ENCODE assay signal across 8 cellular contexts in the genomic region with DNA sequence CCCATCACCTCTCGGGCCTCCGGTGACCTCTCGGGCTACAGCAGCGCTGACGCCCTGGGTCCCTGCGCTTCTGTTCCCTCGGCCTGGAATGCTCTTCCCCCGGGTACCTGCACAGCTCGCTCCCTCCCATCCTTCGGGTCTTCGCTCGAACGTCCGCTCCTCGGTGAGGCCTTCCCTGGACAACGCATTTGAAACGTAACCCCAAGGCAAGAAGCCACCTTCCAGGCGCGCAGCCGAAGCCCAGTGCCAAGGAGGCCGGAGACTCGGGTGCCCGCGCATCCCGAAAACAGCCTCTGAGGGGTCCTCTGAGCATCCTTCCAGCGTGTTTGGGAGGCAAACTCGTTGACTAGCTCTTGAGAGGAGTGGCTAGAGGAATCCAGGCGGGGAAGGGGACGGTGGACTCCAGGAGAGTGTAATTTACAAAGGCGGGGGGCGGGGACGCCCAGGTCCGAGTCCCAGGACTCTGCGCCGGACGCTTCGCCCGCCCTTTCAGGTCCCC.
DNase-seq lines count a peak whose midpoint lies in the region; ATAC-seq and TF ChIP-seq lines count a peak whose summit lies in the region.

No MANE protein-coding gene starts in this region.

- peak overlapping the region; percentile 81 to 83 for H3K4me3 Mint-ChIP-seq in effector memory CD8-positive, alpha-beta T cell
- peak overlapping the region; percentile 51 to 94 (median 76) for H3K4me3 Mint-ChIP-seq in naive thymus-derived CD4-positive, alpha-beta T cell

- H3K36me3 Mint-ChIP-seq in effector memory CD8-positive, alpha-beta T cell (ENCODE audit: insufficient read depth): peaks cover 6% of the 10 kb centered on the region
- peaks cover 0 to 13% (median 7%) of the 10 kb centered on the region in 5 donors for H3K36me3 Mint-ChIP-seq in naive thymus-derived CD4-positive, alpha-beta T cell

- POLR2A ChIA-PET in naive thymus-derived CD4-positive, alpha-beta T cell (lab: Charles Lee): no interaction called here

- CTCF ChIA-PET in naive thymus-derived CD4-positive, alpha-beta T cell (lab: Charles Lee): no interaction called here

- H3K27ac Mint-ChIP-seq in effector memory CD8-positive, alpha-beta T cell: peak overlapping the region in 1 of 2 donors; percentile 49
- H3K27ac Mint-ChIP-seq in naive thymus-derived CD4-positive, alpha-beta T cell: no peak overlapping the region

- ATAC-seq in effector memory CD8-positive, alpha-beta T cell (replicated peaks): no peak
- peak; percentile 10 for ATAC-seq in naive thymus-derived CD4-positive, alpha-beta T cell
- no peak for ATAC-seq in GM18505 (IDR thresholded peaks at IDR 0.05; ENCODE audit: unreplicated experiment)
- no peak for ATAC-seq in GM18511 (IDR thresholded peaks at IDR 0.05; ENCODE audit: unreplicated experiment)

- peaks cover 21 to 48% of the 10 kb centered on the region in 2 donors for H3K27me3 Mint-ChIP-seq in effector memory CD8-positive, alpha-beta T cell
- H3K27me3 Mint-ChIP-seq in naive thymus-derived CD4-positive, alpha-beta T cell: peaks cover 21 to 53% (median 38%) of the 10 kb centered on the region in 5 donors

- H3K4me1 Mint-ChIP-seq in effector memory CD8-positive, alpha-beta T cell (ENCODE audit: low read depth in 2 of 2): peaks cover 12 to 14% of the 10 kb centered on the region in 2 donors
- H3K4me1 Mint-ChIP-seq in naive thymus-derived CD4-positive, alpha-beta T cell: peaks cover 6 to 27% (median 24%) of the 10 kb centered on the region in 7 donors

- H3K36me3 ChIP-seq in naive thymus-derived CD4-positive, alpha-beta T cell (ENCODE audit: control insufficient read depth in 2 of 3, insufficient read depth in 3 of 3, low read length in 3 of 3): no peaks in the 10 kb centered on the region

- H3K4me1 ChIP-seq in naive thymus-derived CD4-positive, alpha-beta T cell (ENCODE audit: control insufficient read depth in 2 of 2, insufficient read depth in 2 of 2, low read length in 2 of 2): peaks cover 14 to 27% of the 10 kb centered on the region in 2 donors

- no peaks in the 10 kb centered on the region for H3K9me3 ChIP-seq in naive thymus-derived CD4-positive, alpha-beta T cell (ENCODE audit: control insufficient read depth in 2 of 3, low read length in 3 of 3)

- H3K27me3 ChIP-seq in naive thymus-derived CD4-positive, alpha-beta T cell (ENCODE audit: control insufficient read depth in 2 of 2, insufficient read depth in 2 of 2, low read length in 2 of 2): peaks cover 0 to 12% of the 10 kb centered on the region in 2 donors

- DNase-seq in AG09309 (ENCODE audit: low read depth) (no peak), HuH-7.5 (ENCODE audit: low spot score) (peak; percentile 56), COLO829 (ENCODE audit: low spot score) (no peak), NCI-H187 treated with DMSO at 0.1 percent for 48 hours (lab: John Stamatoyannopoulos, UW) (no peak)
- DNase-seq in effector memory CD8-positive, alpha-beta T cell: no peak
- DNase-seq in naive thymus-derived CD4-positive, alpha-beta T cell: no peak

- no peaks in the 10 kb centered on the region for H3K9me3 Mint-ChIP-seq in effector memory CD8-positive, alpha-beta T cell
- peaks cover 0 to 5% (median 0%) of the 10 kb centered on the region in 11 donors for H3K9me3 Mint-ChIP-seq in naive thymus-derived CD4-positive, alpha-beta T cell

- no peak overlapping the region for H3K27ac ChIP-seq in naive thymus-derived CD4-positive, alpha-beta T cell (ENCODE audit: low read depth, low read length)

- TF ChIP-seq POLR2A in GM18505 (IDR thresholded peaks at IDR 0.05; ENCODE audit: borderline replicate concordance, extremely low read depth, insufficient read depth, insufficient read length): no peak

- intact Hi-C loops in naive thymus-derived CD4-positive, alpha-beta T cell (cut with micrococcal nuclease): no loop called here

- no peak for TF ChIP-seq CTCF in AG09309 (IDR thresholded peaks at IDR 0.05; ENCODE audit: control insufficient read depth, insufficient read depth, low read depth, low read length, missing control alignments)

- H3K4me3 ChIP-seq in AG09309 (ENCODE audit: control insufficient read depth, low read depth, low read length): peak overlapping the region; percentile 76
- peak overlapping the region; percentile 37 for H3K4me3 ChIP-seq in naive thymus-derived CD4-positive, alpha-beta T cell (ENCODE audit: low read length)
